Comparison of ENCODE assay signal across 1 cellular context in genomic region chr13:67146523-67147130, GRCh38.
TF ChIP-seq lines count a peak whose summit lies in the region.

No MANE protein-coding gene starts in this region.

TF ChIP-seq in K562, 482 proteins besides CTCF, POLR2A, EP300 and RAD21 (continued from another document):
- TF ChIP-seq TFAP4 (CRISPR knock-in tag; IDR thresholded peaks at IDR 0.05; ENCODE audit: borderline replicate concordance) (no peak), XRCC5 (IDR thresholded peaks at IDR 0.05; ENCODE audit: low read depth, low read length) (no peak), DNMT1 (IDR thresholded peaks at IDR 0.05) (no peak), ZBTB33 (CRISPR knock-in tag; IDR thresholded peaks at IDR 0.05) (no peak), NCOA1 (IDR thresholded peaks at IDR 0.05; ENCODE audit: low read depth) (no peak), HMGXB4 (CRISPR knock-in tag; IDR thresholded peaks at IDR 0.05) (no peak), ETS2 (tag; IDR thresholded peaks at IDR 0.05; ENCODE audit: borderline replicate concordance, poor library complexity, severe bottlenecking) (no peak), ZFP36 (IDR thresholded peaks at IDR 0.05; ENCODE audit: low read depth, low read length, partially characterized antibody) (no peak), FOXK2 (conservative IDR thresholded peaks at IDR 0.05 in 1 of 2, IDR thresholded peaks at IDR 0.05 in 1 of 2; ENCODE audit: low read depth in 2 of 2) (no peak), ZNF589 (CRISPR knock-in tag; IDR thresholded peaks at IDR 0.05; ENCODE audit: low read depth) (no peak), ASH1L (IDR thresholded peaks at IDR 0.05; ENCODE audit: borderline replicate concordance, low read depth, partially characterized antibody) (no peak), COPS2 (conservative IDR thresholded peaks at IDR 0.05) (no peak), ZNF384 (IDR thresholded peaks at IDR 0.05; ENCODE audit: low read depth, low read length) (no peak), NFATC3 (IDR thresholded peaks at IDR 0.05) (no peak)
